Comparison of ENCODE assay signal across 1 cellular context in genomic region chr6:30891450-30891723, GRCh38.
TF ChIP-seq lines count a peak whose summit lies in the region.

No MANE protein-coding gene starts in this region.

TF ChIP-seq in H1, 55 proteins besides CTCF, POLR2A, EP300 and RAD21:
- no peak for TF ChIP-seq JUND (IDR thresholded peaks at IDR 0.05; ENCODE audit: low read length)
- TF ChIP-seq TAF1 (IDR thresholded peaks at IDR 0.05; ENCODE audit: low read depth, low read length): no peak
- TF ChIP-seq, protein P1, sequence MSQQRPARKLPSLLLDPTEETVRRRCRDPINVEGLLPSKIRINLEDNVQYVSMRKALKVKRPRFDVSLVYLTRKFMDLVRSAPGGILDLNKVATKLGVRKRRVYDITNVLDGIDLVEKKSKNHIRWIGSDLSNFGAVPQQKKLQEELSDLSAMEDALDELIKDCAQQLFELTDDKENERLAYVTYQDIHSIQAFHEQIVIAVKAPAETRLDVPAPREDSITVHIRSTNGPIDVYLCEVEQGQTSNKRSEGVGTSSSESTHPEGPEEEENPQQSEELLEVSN (IDR thresholded peaks at IDR 0.05): no peak
